Comparison of ENCODE assay signal across 17 cellular contexts in genomic region chr5:99349842-99350241, GRCh38.
DNase-seq lines count a peak whose midpoint lies in the region; ATAC-seq and TF ChIP-seq lines count a peak whose summit lies in the region.
"Had no signal": no experiment of that assay in that cellular context is flagged by ENCODE, and none has a peak within 500 bp of the region (broad histone marks: within the 10 kb centered on the region; RNA-seq: fewer than 3 reads in every experiment).

No MANE protein-coding gene starts in this region.

- TF ChIP-seq CTCF in nephron progenitor cell (IDR thresholded peaks at IDR 0.05): no peak

- peaks cover 5% of the 10 kb centered on the region for H3K27me3 Mint-ChIP-seq in nephron progenitor cell (ENCODE audit: low read depth, poor library complexity)

- ATAC-seq in HG03097 (IDR thresholded peaks at IDR 0.05; ENCODE audit: low FRiP score, unreplicated experiment): no peak
- ATAC-seq: HepG2 had no signal

- H3K4me1 Mint-ChIP-seq in nephron progenitor cell: peaks cover 29% of the 10 kb centered on the region

- no peak overlapping the region for H3K4me3 Mint-ChIP-seq in nephron progenitor cell

- peak; percentile 86 for DNase-seq in DMS53 (lab: John Stamatoyannopoulos, UW)
- peak; percentile 4 for DNase-seq in NCI-H146 treated with DMSO at 0.1 percent for 48 hours (lab: John Stamatoyannopoulos, UW; ENCODE audit: unreplicated experiment)
- peak; percentile 53 for DNase-seq in NCI-H2196 treated with DMSO at 0.1 percent for 48 hours (lab: John Stamatoyannopoulos, UW; ENCODE audit: unreplicated experiment)
- DNase-seq in nephron progenitor cell: no peak
- no peak for DNase-seq in central memory CD4-positive, alpha-beta T cell
- no peak for DNase-seq in SKM-1 treated with dmso at 0.1 percent for 144 hours (lab: John Stamatoyannopoulos, UW; ENCODE audit: unreplicated experiment)
- DNase-seq: Calu3, DMS79 treated with DMSO at 0.1 percent for 48 hours, GM23248, KG1, NCI-H1930, SHP77, SK-N-SH, T-helper 1 cell, T1000 had no signal

- peak overlapping the region; percentile 28 for H3K27ac Mint-ChIP-seq in nephron progenitor cell

- peaks cover 21% of the 10 kb centered on the region for H3K36me3 Mint-ChIP-seq in nephron progenitor cell (ENCODE audit: low read depth)

- peaks cover 45% of the 10 kb centered on the region for H3K9me3 Mint-ChIP-seq in nephron progenitor cell

Comparison
In these comparisons a context has a peak if more than half of its experiments do, and no peak if none do; other contexts are left out.
1. DNase-seq: peak in DMS53 (single experiment), NCI-H146 treated with DMSO at 0.1 percent for 48 hours (single experiment) and NCI-H2196 treated with DMSO at 0.1 percent for 48 hours (single experiment); none in nephron progenitor cell (single experiment), central memory CD4-positive, alpha-beta T cell (single experiment) and SKM-1 treated with dmso at 0.1 percent for 144 hours (single experiment).